ENCODE assay signal across 20 cellular contexts in genomic region chr20:46978871-46979536, GRCh38.
DNase-seq lines count a peak whose midpoint lies in the region; ATAC-seq and TF ChIP-seq lines count a peak whose summit lies in the region.
"Had no signal": no experiment of that assay in that cellular context is flagged by ENCODE, and none has a peak within 500 bp of the region (broad histone marks: within the 10 kb centered on the region; RNA-seq: fewer than 3 reads in every experiment).

No MANE protein-coding gene starts in this region.

- peaks cover 8% of the 10 kb centered on the region for H3K9me3 Mint-ChIP-seq in activated naive CD8-positive, alpha-beta T cell treated with anti-CD3 and anti-CD28 coated beads, Interleukin-2, amount 10 ng/mL, durations not matched to agents 7 days and 5 days
- H3K9me3 Mint-ChIP-seq in activated naive CD8-positive, alpha-beta T cell treated with anti-CD3 and anti-CD28 coated beads, Interleukin-2, amount 50 U/mL, for 24 hours, result peaks cover 16% of the 10 kb centered on the region
- peaks cover 26% of the 10 kb centered on the region for H3K9me3 Mint-ChIP-seq in glutamatergic neuron (ENCODE audit: unreplicated experiment)

- POLR2A ChIA-PET in activated naive CD8-positive, alpha-beta T cell treated with anti-CD3 and anti-CD28 coated beads, Interleukin-2, amount 10 ng/mL, durations not matched to agents 7 days and 5 days (lab: Charles Lee), result interaction anchor here (1.7 kb wide), 1 partner anchor 12 kb away, joined by 4 read pairs; no protein-coding TSS in a partner anchor

- intact Hi-C loops in gastrocnemius medialis (cut with DNase I; ENCODE audit: low total_unique reads), result loop anchor here (10.0 kb wide), 1 partner anchor 64 kb away; no protein-coding TSS in a partner anchor

- H3K4me1 Mint-ChIP-seq in activated naive CD8-positive, alpha-beta T cell treated with anti-CD3 and anti-CD28 coated beads, Interleukin-2, amount 10 ng/mL, durations not matched to agents 7 days and 5 days, result peaks cover 21% of the 10 kb centered on the region
- peaks cover 10% of the 10 kb centered on the region for H3K4me1 Mint-ChIP-seq in activated naive CD8-positive, alpha-beta T cell treated with anti-CD3 and anti-CD28 coated beads, Interleukin-2, amount 50 U/mL, for 24 hours
- peaks cover 58% of the 10 kb centered on the region for H3K4me1 Mint-ChIP-seq in glutamatergic neuron (ENCODE audit: low read depth, unreplicated experiment)

- no peak overlapping the region for H3K4me2 ChIP-seq in smooth muscle cell

- peak overlapping the region; percentile 38 for H3K4me3 Mint-ChIP-seq in activated naive CD8-positive, alpha-beta T cell treated with anti-CD3 and anti-CD28 coated beads, Interleukin-2, amount 10 ng/mL, durations not matched to agents 7 days and 5 days
- H3K4me3 Mint-ChIP-seq in activated naive CD8-positive, alpha-beta T cell treated with anti-CD3 and anti-CD28 coated beads, Interleukin-2, amount 50 U/mL, for 24 hours, result no peak overlapping the region
- peak overlapping the region; percentile 81 for H3K4me3 Mint-ChIP-seq in glutamatergic neuron (ENCODE audit: unreplicated experiment)
- H3K4me3 Mint-ChIP-seq: stimulated activated naive CD8-positive, alpha-beta T cell treated with anti-CD3 and anti-CD28 coated beads, Interleukin-15, Interleukin-2, amounts not matched to agents 100 ng/mL and 50 ng/mL, for 24 hours had no signal

- no peak overlapping the region for H3K4me3 ChIP-seq in smooth muscle cell
- no peak overlapping the region for H3K4me3 ChIP-seq in BE2C (ENCODE audit: low read depth, low read length)
- H3K4me3 ChIP-seq in gastrocnemius medialis, result no peak overlapping the region
- H3K4me3 ChIP-seq: colonic mucosa, gastroesophageal sphincter, psoas muscle, uterus had no signal

- H2AFZ ChIP-seq in smooth muscle cell (ENCODE audit: low read depth), result no peak overlapping the region

- ATAC-seq in activated naive CD8-positive, alpha-beta T cell treated with anti-CD3 and anti-CD28 coated beads, Interleukin-2, amount 10 ng/mL, durations not matched to agents 7 days and 5 days (ENCODE audit: low read depth), result no peak
- no peak for ATAC-seq in activated naive CD8-positive, alpha-beta T cell treated with anti-CD3 and anti-CD28 coated beads, Interleukin-2, amount 50 U/mL, for 24 hours
- ATAC-seq in gastrocnemius medialis, result no peak
- ATAC-seq: gastroesophageal sphincter; naive thymus-derived CD4-positive, alpha-beta T cell; PC-3 had no signal

- DNase-seq in activated naive CD8-positive, alpha-beta T cell treated with anti-CD3 and anti-CD28 coated beads, Interleukin-2, amount 10 ng/mL, durations not matched to agents 7 days and 5 days, result no peak
- DNase-seq in activated naive CD8-positive, alpha-beta T cell treated with anti-CD3 and anti-CD28 coated beads, Interleukin-2, amount 50 U/mL, for 24 hours, result no peak
- peak; percentile 79 for DNase-seq in NCI-H69 (lab: John Stamatoyannopoulos, UW)
- DNase-seq in glutamatergic neuron, result peak; percentile 82
- DNase-seq in smooth muscle cell (lab: John Stamatoyannopoulos, UW; ENCODE audit: unreplicated experiment), result no peak
- no peak for DNase-seq in BE2C
- DNase-seq in gastrocnemius medialis, result no peak
- no peak for DNase-seq in AG08396 (ENCODE audit: low spot score)
- DNase-seq: activated CD4-positive, alpha-beta T cell treated with anti-CD3 and anti-CD28 coated beads, Interleukin-2, amount 50 U/mL, for 48 hours; anterior cingulate cortex; colonic mucosa; KG1; naive thymus-derived CD4-positive, alpha-beta T cell; NCI-H1105 treated with DMSO at 0.1 percent for 48 hours; NCI-H446 treated with DMSO at 0.1 percent for 48 hours; PC-3; psoas muscle; uterus had no signal

- H3K27me3 Mint-ChIP-seq in activated naive CD8-positive, alpha-beta T cell treated with anti-CD3 and anti-CD28 coated beads, Interleukin-2, amount 10 ng/mL, durations not matched to agents 7 days and 5 days, result peaks cover 70% of the 10 kb centered on the region
- H3K27me3 Mint-ChIP-seq in activated naive CD8-positive, alpha-beta T cell treated with anti-CD3 and anti-CD28 coated beads, Interleukin-2, amount 50 U/mL, for 24 hours, result peaks cover 35% of the 10 kb centered on the region
- peaks cover 19% of the 10 kb centered on the region for H3K27me3 Mint-ChIP-seq in glutamatergic neuron (ENCODE audit: unreplicated experiment)

- H3K9ac ChIP-seq in smooth muscle cell (ENCODE audit: low read depth), result no peak overlapping the region

- H4K20me1 ChIP-seq in smooth muscle cell (ENCODE audit: low read depth), result no peaks in the 10 kb centered on the region

- peaks cover 5% of the 10 kb centered on the region for H3K36me3 Mint-ChIP-seq in activated naive CD8-positive, alpha-beta T cell treated with anti-CD3 and anti-CD28 coated beads, Interleukin-2, amount 10 ng/mL, durations not matched to agents 7 days and 5 days
- peaks cover 1% of the 10 kb centered on the region for H3K36me3 Mint-ChIP-seq in activated naive CD8-positive, alpha-beta T cell treated with anti-CD3 and anti-CD28 coated beads, Interleukin-2, amount 50 U/mL, for 24 hours (ENCODE audit: low read depth)
- peaks cover 8% of the 10 kb centered on the region for H3K36me3 Mint-ChIP-seq in glutamatergic neuron (ENCODE audit: unreplicated experiment)

- WGBS in smooth muscle cell (ENCODE audit: low lambda C conversion rate), result 75% methylated on average over 11 of the region's 11 CpGs

- H3K9me3 ChIP-seq in smooth muscle cell (replicated peaks; ENCODE audit: low read depth) (no peaks in the 10 kb centered on the region), BE2C (no peaks in the 10 kb centered on the region), gastrocnemius medialis (no peaks in the 10 kb centered on the region)
- H3K9me3 ChIP-seq: colonic mucosa, psoas muscle, uterus had no signal

- H3K27ac ChIP-seq in smooth muscle cell (ENCODE audit: low read depth) (peak overlapping the region; percentile 40), gastrocnemius medialis (no peak overlapping the region)
- H3K27ac ChIP-seq: colonic mucosa, gastroesophageal sphincter, psoas muscle, uterus had no signal

- TF ChIP-seq CTCF in glutamatergic neuron (IDR thresholded peaks at IDR 0.05; ENCODE audit: partially characterized antibody, unreplicated experiment) (no peak), smooth muscle cell (IDR thresholded peaks at IDR 0.05; ENCODE audit: borderline replicate concordance, insufficient read depth, poor library complexity, severe bottlenecking) (no peak), BE2C (IDR thresholded peaks at IDR 0.05; ENCODE audit: low read depth, low read length) (no peak), gastrocnemius medialis (IDR thresholded peaks at IDR 0.05 in 4 of 5, conservative IDR thresholded peaks at IDR 0.05 in 1 of 5) (no peak)

- H3K36me3 ChIP-seq in smooth muscle cell (ENCODE audit: low read depth) (no peaks in the 10 kb centered on the region), BE2C (no peaks in the 10 kb centered on the region), gastrocnemius medialis (no peaks in the 10 kb centered on the region)
- H3K36me3 ChIP-seq: colonic mucosa, gastroesophageal sphincter, uterus had no signal

- H3K4me1 ChIP-seq in smooth muscle cell (ENCODE audit: low read depth) (peaks cover 10% of the 10 kb centered on the region), BE2C (no peaks in the 10 kb centered on the region), gastrocnemius medialis (no peaks in the 10 kb centered on the region)
- H3K4me1 ChIP-seq: colonic mucosa, gastroesophageal sphincter, psoas muscle, uterus had no signal

- no peak overlapping the region for H3K27ac Mint-ChIP-seq in activated naive CD8-positive, alpha-beta T cell treated with anti-CD3 and anti-CD28 coated beads, Interleukin-2, amount 10 ng/mL, durations not matched to agents 7 days and 5 days
- H3K27ac Mint-ChIP-seq in activated naive CD8-positive, alpha-beta T cell treated with anti-CD3 and anti-CD28 coated beads, Interleukin-2, amount 50 U/mL, for 24 hours, result no peak overlapping the region
- peak overlapping the region; percentile 100 for H3K27ac Mint-ChIP-seq in glutamatergic neuron (ENCODE audit: unreplicated experiment)
- H3K27ac Mint-ChIP-seq: stimulated activated naive CD8-positive, alpha-beta T cell treated with anti-CD3 and anti-CD28 coated beads, Interleukin-15, Interleukin-2, amounts not matched to agents 100 ng/mL and 50 ng/mL, for 24 hours had no signal

- TF ChIP-seq POLR2A in gastrocnemius medialis (IDR thresholded peaks at IDR 0.05), result no peak

- H3K27me3 ChIP-seq in smooth muscle cell (ENCODE audit: low read depth), result no peaks in the 10 kb centered on the region
- no peaks in the 10 kb centered on the region; the same call in 1 of the 2 replicates for H3K27me3 ChIP-seq in BE2C
- H3K27me3 ChIP-seq in gastrocnemius medialis, result no peaks in the 10 kb centered on the region
- H3K27me3 ChIP-seq: colonic mucosa, uterus had no signal

- no peaks in the 10 kb centered on the region for H3K79me2 ChIP-seq in smooth muscle cell (ENCODE audit: low read depth)

- in situ Hi-C loops in gastrocnemius medialis (cut with MboI; ENCODE audit: low sequenced_read_pairs in 4 of 4), result no loop called here

- no peaks in the 10 kb centered on the region for H3F3A ChIP-seq in smooth muscle cell (ENCODE audit: low read depth)

Comparison
In these comparisons a context has a peak if more than half of its experiments do, and no peak if none do; other contexts are left out.
1. DNase-seq: peak in NCI-H69 (single experiment) and glutamatergic neuron (single experiment); none in activated naive CD8-positive, alpha-beta T cell treated with anti-CD3 and anti-CD28 coated beads, Interleukin-2, amount 10 ng/mL, durations not matched to agents 7 days and 5 days (single experiment), activated naive CD8-positive, alpha-beta T cell treated with anti-CD3 and anti-CD28 coated beads, Interleukin-2, amount 50 U/mL, for 24 hours (single experiment), smooth muscle cell (single experiment), BE2C (single experiment), gastrocnemius medialis (0 of 2) and AG08396 (single experiment).